In the genomic region with DNA sequence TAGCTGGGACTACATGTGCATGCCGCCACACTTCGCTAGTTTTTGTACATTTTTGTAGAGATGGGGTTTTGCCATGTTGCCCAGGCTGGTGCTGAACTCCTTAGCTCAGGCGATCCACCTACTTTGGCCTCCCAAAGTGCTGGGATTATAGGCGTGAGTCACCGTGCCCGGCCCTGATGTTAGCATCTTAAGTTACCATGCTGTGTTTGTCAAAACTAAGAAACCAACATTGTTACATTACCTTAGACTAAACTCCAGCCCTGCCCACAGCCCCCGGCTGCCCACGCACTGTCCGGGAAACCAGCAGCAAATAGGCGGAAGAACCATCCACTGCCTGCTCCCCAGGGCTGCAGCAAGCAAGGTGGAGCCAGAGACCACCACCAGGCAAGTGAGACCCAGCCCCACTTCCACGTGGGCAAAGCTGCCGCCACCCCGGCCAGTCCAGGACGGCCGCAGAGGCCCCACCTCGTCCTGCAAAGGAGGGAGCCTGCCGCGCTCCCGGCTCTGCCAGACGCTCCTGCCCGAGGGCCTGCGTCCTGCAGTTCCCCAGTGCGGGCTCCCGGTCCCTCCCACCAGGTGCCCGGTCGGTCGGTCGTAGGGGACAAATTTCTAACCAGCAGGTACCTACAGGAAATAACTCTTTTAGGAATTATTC, we compare ENCODE assay signal across 18 cellular contexts. TPM values are rescaled to one million over a fixed set of nuclear protein-coding genes. Genes with fewer than 3 reads are reported as not detected.
"Had no signal": no experiment of that assay in that cellular context is flagged by ENCODE, and none has a peak within 500 bp of the region (broad histone marks: within the 10 kb centered on the region; RNA-seq: fewer than 3 reads in every experiment).

No MANE protein-coding gene starts in this region.

- H3K9me3 ChIP-seq: gastroesophageal sphincter, heart right ventricle, left lung, neutrophil, thyroid gland had no signal

- H3K27me3 ChIP-seq: gastroesophageal sphincter, left lung, neutrophil, thyroid gland had no signal

- H3K9ac ChIP-seq: parathyroid adenoma had no signal

- DNase-seq: activated CD4-positive, alpha-beta T cell treated with anti-CD3 and anti-CD28 coated beads, Interleukin-2, amount 10 ng/mL, durations not matched to agents 7 days and 5 days; activated CD8-positive, alpha-beta memory T cell treated with anti-CD3 and anti-CD28 coated beads, Interleukin-2, amount 50 U/mL, for 48 hours; activated gamma-delta T cell treated with Interleukin-2 at 50 U/mL for 16 hours; activated T-cell treated with anti-CD3 and anti-CD28 coated beads, Interleukin-2, amount 50 U/mL, for 72 hours; amniotic stem cell; effector CD8-positive, alpha-beta T cell; heart right ventricle; islet precursor cell; naive thymus-derived CD8-positive, alpha-beta T cell; stimulated activated CD4-positive, alpha-beta T cell treated with anti-CD3 and anti-CD28 coated beads, Interleukin-1b, Interleukin-23, amount 100 ng/mL, for 48 hours; thyroid gland had no signal

- H3K4me1 ChIP-seq: gastroesophageal sphincter, heart right ventricle, left lung, parathyroid adenoma, thyroid gland had no signal

- H3K27ac ChIP-seq: gastroesophageal sphincter, heart right ventricle, left lung, neutrophil, parathyroid adenoma, thyroid gland had no signal

- ATAC-seq: activated T-cell treated with anti-CD3 and anti-CD28 coated beads, Interleukin-2, amount 50 U/mL, for 72 hours; gastroesophageal sphincter; heart right ventricle; left lung; naive thymus-derived CD8-positive, alpha-beta T cell had no signal

- H3K79me2 ChIP-seq: parathyroid adenoma had no signal

- FAIRE-seq: urothelium cell line had no signal

- H2AFZ ChIP-seq: parathyroid adenoma had no signal

- H3K36me3 ChIP-seq: gastroesophageal sphincter, heart right ventricle, left lung, neutrophil, thyroid gland had no signal

- H3K4me3 ChIP-seq: gastroesophageal sphincter, heart right ventricle, left lung, thyroid gland had no signal

RNA-seq across cellular contexts. Expression of gene TXNDC8, which starts 45.6 kb away (rescaled TPM):
- total RNA-seq: activated CD4-positive, alpha-beta T cell treated with anti-CD3 and anti-CD28 coated beads, Interleukin-2, amount 10 ng/mL, durations not matched to agents 7 days and 5 days; activated T-cell treated with anti-CD3 and anti-CD28 coated beads, Interleukin-2, amount 50 U/mL, for 72 hours; gastroesophageal sphincter; heart right ventricle; left lung; mucosa of gallbladder; naive thymus-derived CD8-positive, alpha-beta T cell; renal cortical epithelial cell; thyroid gland had no signal
- polyA plus RNA-seq: heart right ventricle; naive thymus-derived CD8-positive, alpha-beta T cell had no signal
